Comparison of ENCODE assay signal across 8 cellular contexts in the genomic region with DNA sequence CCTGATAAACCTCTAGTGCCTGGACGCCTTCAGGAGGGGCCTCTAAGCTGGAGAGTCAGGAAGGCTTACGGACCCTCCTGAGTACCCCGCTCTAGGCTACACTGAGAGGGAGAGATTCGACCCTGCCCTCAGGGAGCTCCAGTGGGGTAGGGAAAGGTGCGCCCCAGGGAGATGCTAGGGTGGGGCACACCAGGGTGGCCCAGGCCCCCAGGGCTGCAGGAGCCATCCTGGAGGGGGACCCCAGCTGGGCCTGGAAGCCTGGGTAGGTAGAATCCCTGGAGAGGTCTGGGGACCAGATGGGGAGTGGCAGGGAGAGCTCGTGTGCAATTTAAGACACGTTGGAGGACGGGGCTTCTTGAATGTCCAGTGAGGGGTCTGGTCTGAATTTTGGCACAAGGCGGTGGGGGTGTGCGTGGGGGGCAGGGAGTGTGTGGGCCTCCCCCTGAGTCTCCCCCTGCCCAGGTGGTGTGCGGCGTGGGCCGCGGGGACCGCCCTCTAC. TPM values are rescaled to one million over a fixed set of nuclear protein-coding genes. Genes with fewer than 3 reads are reported as not detected.
DNase-seq lines count a peak whose midpoint lies in the region; ATAC-seq and TF ChIP-seq lines count a peak whose summit lies in the region.

No MANE protein-coding gene starts in this region.

- DNase-seq in NT2/D1 (ENCODE audit: low read depth, low spot score) (no peak), NCI-H446 (lab: John Stamatoyannopoulos, UW) (no peak)
- no peak for DNase-seq in stimulated activated CD4-positive, alpha-beta T cell treated with anti-CD3 and anti-CD28 coated beads, Interleukin-4, amount 100 ng/mL, for 24 hours

- H3K9ac ChIP-seq in NT2/D1 (ENCODE audit: insufficient read length, low read depth) = peak overlapping the region; percentile 93

- H3K4me3 ChIP-seq in NT2/D1 (ENCODE audit: insufficient read length, low read depth) (peak overlapping the region; percentile 66), ectodermal cell (ENCODE audit: insufficient read depth, low read depth, low read length) (peak overlapping the region; percentile 43), neuron (ENCODE audit: low read length) (peak overlapping the region; percentile 64)

- H3K36me3 ChIP-seq in NT2/D1 (ENCODE audit: insufficient read depth, insufficient read length, low read length) = peaks cover 2% of the 10 kb centered on the region
- H3K36me3 ChIP-seq in ectodermal cell (ENCODE audit: control insufficient read depth, insufficient read depth, low read length) = no peaks in the 10 kb centered on the region
- H3K36me3 ChIP-seq in neuron (ENCODE audit: insufficient read depth, low read length) = no peaks in the 10 kb centered on the region

- H3K27ac ChIP-seq in C4-2B = peak overlapping the region; percentile 87
- H3K27ac ChIP-seq in ectodermal cell (ENCODE audit: insufficient read depth, low read depth, low read length, poor library complexity, severe bottlenecking) = no peak overlapping the region

- peaks cover 17% of the 10 kb centered on the region for H3K27me3 ChIP-seq in NT2/D1 (ENCODE audit: insufficient read depth, insufficient read length)
- H3K27me3 ChIP-seq in ectodermal cell (ENCODE audit: control insufficient read depth, insufficient read depth, low read length, poor library complexity, severe bottlenecking) = peaks cover 36% of the 10 kb centered on the region
- H3K27me3 ChIP-seq in neuron (ENCODE audit: insufficient read depth, low read length) = no peaks in the 10 kb centered on the region

- TF ChIP-seq CTCF in C4-2B (conservative IDR thresholded peaks at IDR 0.05) = no peak

- ATAC-seq in GM19463 (IDR thresholded peaks at IDR 0.05; ENCODE audit: unreplicated experiment) (no peak), HG03354 (IDR thresholded peaks at IDR 0.05; ENCODE audit: poor library complexity, severe bottlenecking, unreplicated experiment) (no peak)

- peak overlapping the region; percentile 78 for H2AFZ ChIP-seq in neuron (ENCODE audit: low read depth, low read length)

- H3K9me3 ChIP-seq in NT2/D1 (ENCODE audit: insufficient read depth, low read length) = no peaks in the 10 kb centered on the region
- no peaks in the 10 kb centered on the region for H3K9me3 ChIP-seq in ectodermal cell (ENCODE audit: control insufficient read depth, low read length)
- H3K9me3 ChIP-seq in neuron (ENCODE audit: low read length) = no peaks in the 10 kb centered on the region

- 44 to 45% methylated on average over 15 of the region's 15 CpGs for WGBS in ectodermal cell, 2 experiments

- H3K4me1 ChIP-seq in NT2/D1 (ENCODE audit: insufficient read depth, insufficient read length) (peaks cover 53% of the 10 kb centered on the region), ectodermal cell (ENCODE audit: control insufficient read depth, insufficient read depth, low read length) (peaks cover 5% of the 10 kb centered on the region), neuron (ENCODE audit: insufficient read depth, low read length) (peaks cover 10% of the 10 kb centered on the region)

RNA-seq across cellular contexts. Expression of a gene that starts 4.7 kb away (rescaled TPM):
- 0.13 TPM for polyA plus RNA-seq in ectodermal cell (2013, experiment 1 of 4)
- 0.07 TPM for polyA plus RNA-seq in ectodermal cell (2013, experiment 2 of 4)
- 0.27 TPM for polyA plus RNA-seq in ectodermal cell (2013, experiment 3 of 4)
- polyA plus RNA-seq in ectodermal cell (2013, experiment 4 of 4) = 0.12 TPM

RNA-seq across cellular contexts. Expression of a gene that starts 8.1 kb away (rescaled TPM):
- polyA plus RNA-seq in ectodermal cell (2013, experiment 1 of 4) = 51.2 TPM
- polyA plus RNA-seq in ectodermal cell (2013, experiment 2 of 4) = 52.6 TPM
- polyA plus RNA-seq in ectodermal cell (2013, experiment 3 of 4) = 37.5 TPM
- 41.4 TPM for polyA plus RNA-seq in ectodermal cell (2013, experiment 4 of 4)

RNA-seq across cellular contexts. Expression of a gene that starts 16.3 kb away (rescaled TPM):
- polyA plus RNA-seq in ectodermal cell (2013, experiment 1 of 4) = 0.91 TPM
- 1.2 TPM for polyA plus RNA-seq in ectodermal cell (2013, experiment 2 of 4)
- 0.69 TPM for polyA plus RNA-seq in ectodermal cell (2013, experiment 3 of 4)
- 0.45 TPM for polyA plus RNA-seq in ectodermal cell (2013, experiment 4 of 4)

RNA-seq across cellular contexts. Expression of a gene that starts 17.3 kb away (rescaled TPM):
- 0.33 TPM for polyA plus RNA-seq in ectodermal cell (2013, experiment 1 of 4)
- polyA plus RNA-seq in ectodermal cell (2013, experiment 2 of 4) = 0.71 TPM
- polyA plus RNA-seq in ectodermal cell (2013, experiment 3 of 4) = 1.1 TPM
- 0.69 TPM for polyA plus RNA-seq in ectodermal cell (2013, experiment 4 of 4)

RNA-seq across cellular contexts. Expression of a gene that starts 18.5 kb away (rescaled TPM):
- 217 TPM for polyA plus RNA-seq in ectodermal cell (2013, experiment 1 of 4)
- polyA plus RNA-seq in ectodermal cell (2013, experiment 2 of 4) = 196 TPM
- polyA plus RNA-seq in ectodermal cell (2013, experiment 3 of 4) = 157 TPM
- polyA plus RNA-seq in ectodermal cell (2013, experiment 4 of 4) = 160 TPM
